18 cellular contexts compared by ENCODE assay signal in the genomic region with DNA sequence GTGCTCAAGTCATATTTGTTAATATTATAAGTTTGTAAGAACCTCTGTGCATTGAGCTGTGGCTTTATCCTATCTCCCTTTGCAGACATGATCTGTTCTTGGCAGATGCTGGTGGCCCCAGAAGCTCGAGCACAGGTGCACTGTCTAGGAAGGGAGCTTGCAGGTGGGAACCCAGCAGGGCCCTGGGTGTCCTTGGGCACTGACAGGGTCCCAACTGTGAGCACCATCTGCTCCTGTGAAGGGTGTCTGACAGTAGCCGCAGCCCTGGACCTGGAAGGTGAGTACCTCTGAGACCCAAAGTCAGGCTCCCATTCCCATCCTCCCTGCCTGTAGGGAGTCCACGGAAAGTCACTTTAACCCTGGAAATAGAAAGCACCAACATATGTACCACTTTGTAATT. TPM values are rescaled to one million over a fixed set of nuclear protein-coding genes. Genes with fewer than 3 reads are reported as not detected.
DNase-seq lines count a peak whose midpoint lies in the region; ATAC-seq and TF ChIP-seq lines count a peak whose summit lies in the region.
"Had no signal": no experiment of that assay in that cellular context is flagged by ENCODE, and none has a peak within 500 bp of the region (broad histone marks: within the 10 kb centered on the region; RNA-seq: fewer than 3 reads in every experiment).

No MANE protein-coding gene starts in this region.

- DNase-seq in DMS 273 (lab: John Stamatoyannopoulos, UW; ENCODE audit: unreplicated experiment) (peak; percentile 56), DMS 273 treated with DMSO at 0.1 percent for 48 hours (lab: John Stamatoyannopoulos, UW) (no peak), NCI-H2171 treated with DMSO at 0.1 percent for 48 hours (lab: John Stamatoyannopoulos, UW) (peak; percentile 93), NCI-H82 treated with DMSO at 0.1 percent for 48 hours (lab: John Stamatoyannopoulos, UW; ENCODE audit: unreplicated experiment) (peak; percentile 57), cerebellar cortex (ENCODE audit: low spot score) (peak; percentile 65), prostate gland (ENCODE audit: low spot score) (no peak)
- no peak for DNase-seq in activated CD4-positive, alpha-beta T cell treated with anti-CD3 and anti-CD28 coated beads, Interleukin-2, amount 50 U/mL, for 1 hour
- DNase-seq: AML-193; Caco-2; CD8-positive, alpha-beta memory T cell; HFFc6 had no signal

- H3K27me3 ChIP-seq in prostate gland (replicated peaks; ENCODE audit: insufficient read depth) = no peaks in the 10 kb centered on the region
- H3K27me3 ChIP-seq: BLaER1 had no signal

- H3K4me1 ChIP-seq in prostate gland (replicated peaks) = no peaks in the 10 kb centered on the region
- H3K4me1 ChIP-seq: BLaER1, Caco-2 had no signal

- TF ChIP-seq POLR2A in prostate gland (IDR thresholded peaks at IDR 0.05) = no peak

- WGBS in prostate gland = 80% methylated on average over 3 of the region's 3 CpGs

- no peak for TF ChIP-seq CTCF in prostate gland (IDR thresholded peaks at IDR 0.05)

- no peaks in the 10 kb centered on the region for H3K9me3 ChIP-seq in prostate gland
- H3K9me3 ChIP-seq: Caco-2, HAP-1 had no signal

- intact Hi-C loops in prostate gland (cut with DNase I) = no loop called here

- H3K27ac ChIP-seq in prostate gland = no peak overlapping the region
- H3K27ac ChIP-seq: 22Rv1, BLaER1, HL-60 had no signal

- no peak for ATAC-seq in GM19035 (IDR thresholded peaks at IDR 0.05; ENCODE audit: unreplicated experiment)

- no peak overlapping the region for H3K4me3 ChIP-seq in prostate gland
- H3K4me3 ChIP-seq: BLaER1, HAP-1 had no signal

- no peaks in the 10 kb centered on the region for H3K36me3 ChIP-seq in prostate gland
- H3K36me3 ChIP-seq: BLaER1, HAP-1 had no signal

RNA-seq across cellular contexts. Expression of a gene that starts 2.4 kb away (rescaled TPM):
- total RNA-seq in prostate gland = 1 to 10 TPM in 1 of 2 donors, not detected in 1; 7.5 TPM
- total RNA-seq: Caco-2; CD8-positive, alpha-beta memory T cell; Daoy; H1; HFFc6 had no signal

Comparison
In these comparisons a context has a peak if more than half of its experiments do, and no peak if none do; other contexts are left out.
1. DNase-seq: peak in DMS 273 (single experiment), NCI-H2171 treated with DMSO at 0.1 percent for 48 hours (single experiment), NCI-H82 treated with DMSO at 0.1 percent for 48 hours (single experiment) and cerebellar cortex (single experiment); none in DMS 273 treated with DMSO at 0.1 percent for 48 hours (single experiment), prostate gland (single experiment) and activated CD4-positive, alpha-beta T cell treated with anti-CD3 and anti-CD28 coated beads, Interleukin-2, amount 50 U/mL, for 1 hour (single experiment).